Comparison of ENCODE assay signal across 14 cellular contexts in genomic region chr7:128859232-128860157, GRCh38. TPM values are rescaled to one million over a fixed set of nuclear protein-coding genes. Genes with fewer than 3 reads are reported as not detected.
DNase-seq lines count a peak whose midpoint lies in the region; ATAC-seq and TF ChIP-seq lines count a peak whose summit lies in the region.
"Had no signal": no experiment of that assay in that cellular context is flagged by ENCODE, and none has a peak within 500 bp of the region (broad histone marks: within the 10 kb centered on the region; RNA-seq: fewer than 3 reads in every experiment).

No MANE protein-coding gene starts in this region.

- peaks cover 1% of the 10 kb centered on the region for H3K79me1 ChIP-seq in mesendoderm (ENCODE audit: low read length)

- H2BK120ac ChIP-seq in mesendoderm (ENCODE audit: low read depth, low read length) = no peak overlapping the region

- H4K5ac ChIP-seq in mesendoderm (ENCODE audit: low read length) = no peak overlapping the region

- no peak overlapping the region for H4K8ac ChIP-seq in mesendoderm (ENCODE audit: low read depth, low read length)

- H3K18ac ChIP-seq in mesendoderm (ENCODE audit: low read length) = no peak overlapping the region

- TF ChIP-seq CTCF in OCI-LY3 (IDR thresholded peaks at IDR 0.05; ENCODE audit: low read depth, low read length) = no peak
- no peak for TF ChIP-seq CTCF in gastrocnemius medialis (IDR thresholded peaks at IDR 0.05 in 4 of 5, conservative IDR thresholded peaks at IDR 0.05 in 1 of 5)

- H2BK5ac ChIP-seq in mesendoderm (ENCODE audit: low read length) = no peak overlapping the region

- peak in 1 of 2 donors; percentile 23 for TF ChIP-seq POLR2A in gastrocnemius medialis (IDR thresholded peaks at IDR 0.05)

- H3K4me2 ChIP-seq in GM23248 (ENCODE audit: unreplicated experiment) = no peak overlapping the region
- peak overlapping the region; percentile 25 for H3K4me2 ChIP-seq in OCI-LY3 (ENCODE audit: low read length)
- no peak overlapping the region for H3K4me2 ChIP-seq in mesendoderm (ENCODE audit: low read length)

- H3K9me3 ChIP-seq in GM23248 (ENCODE audit: low read depth) (no peaks in the 10 kb centered on the region), OCI-LY3 (ENCODE audit: insufficient read depth, low read length) (no peaks in the 10 kb centered on the region), gastrocnemius medialis (no peaks in the 10 kb centered on the region)
- H3K9me3 ChIP-seq: mucosa of descending colon had no signal

- H3K56ac ChIP-seq in mesendoderm (ENCODE audit: low read length) = no peak overlapping the region

- peak; percentile 2 for ATAC-seq in Right ventricle myocardium superior (ENCODE audit: poor library complexity)
- peak in 1 of 2 donors; percentile 2 for ATAC-seq in gastrocnemius medialis
- ATAC-seq in GM19467 (IDR thresholded peaks at IDR 0.05; ENCODE audit: unreplicated experiment) = no peak
- ATAC-seq in HG02798 (IDR thresholded peaks at IDR 0.05; ENCODE audit: poor library complexity, unreplicated experiment) = no peak
- ATAC-seq: mucosa of descending colon had no signal

- H3K9ac ChIP-seq in GM23248 (no peak overlapping the region), OCI-LY3 (ENCODE audit: low read length) (no peak overlapping the region), mesendoderm (ENCODE audit: low read length) (no peak overlapping the region)

- H3F3A ChIP-seq in GM23248 (ENCODE audit: insufficient read depth) = peaks cover 40% of the 10 kb centered on the region

- no peaks in the 10 kb centered on the region for H3K9me2 ChIP-seq in GM23248 (ENCODE audit: insufficient read depth)

- no peak overlapping the region for H3K4ac ChIP-seq in mesendoderm (ENCODE audit: low read depth, low read length)

- intact Hi-C loops in Right ventricle myocardium superior (cut with DNase I) (no loop called here), gastrocnemius medialis (cut with DNase I; ENCODE audit: low total_unique reads) (no loop called here)

- no peaks in the 10 kb centered on the region for H4K20me1 ChIP-seq in GM23248 (ENCODE audit: insufficient read depth)
- H4K20me1 ChIP-seq in OCI-LY3 (ENCODE audit: insufficient read depth, low read length) = no peaks in the 10 kb centered on the region

- WGBS in GM23248 (ENCODE audit: low coverage in 1 of 2, low lambda C conversion rate in 2 of 2, missing lambda C conversion rate in 2 of 2), 2 experiments = 51 to 59% methylated on average over 10 to 12 of the region's 12 CpGs
- whole genome bisulfite sequencing in mesendoderm (ENCODE audit: extremely low coverage, insufficient coverage, low lambda C conversion rate) = no CpG with 5 or more reads among the region's 12 CpGs

- H2BK15ac ChIP-seq in mesendoderm (replicated peaks; ENCODE audit: low read depth) = no peak overlapping the region

- H3K23ac ChIP-seq in mesendoderm (ENCODE audit: low read length) = no peak overlapping the region

- H2AK5ac ChIP-seq in mesendoderm (ENCODE audit: low read length) = no peak overlapping the region

- H3K36me3 ChIP-seq in GM23248 (ENCODE audit: low read depth) = peaks cover 9% of the 10 kb centered on the region; the same call in 1 of the 2 replicates
- no peaks in the 10 kb centered on the region for H3K36me3 ChIP-seq in OCI-LY3 (replicated peaks; ENCODE audit: low read depth, low read length)
- peaks cover 4 to 28% of the 10 kb centered on the region in 2 donors for H3K36me3 ChIP-seq in gastrocnemius medialis
- H3K36me3 ChIP-seq in mesendoderm (ENCODE audit: control insufficient read depth, insufficient read depth, low read length) = peaks cover 10% of the 10 kb centered on the region

- DNase-seq in GM23248 (peak; percentile 22), Right ventricle myocardium superior (peak; percentile 71), gastrocnemius medialis (no peak), mesendoderm (no peak), DMS53 treated with DMSO at 0.1 percent for 48 hours (lab: John Stamatoyannopoulos, UW; ENCODE audit: unreplicated experiment) (no peak)
- DNase-seq: activated B cell treated with CpG ODN at 0.5 μM for 24 hours; activated naive CD8-positive, alpha-beta T cell treated with anti-CD3 and anti-CD28 coated beads for 36 hours; dorsolateral prefrontal cortex; HCEC 1CT; mucosa of descending colon; NCI-H2227 treated with DMSO at 0.1 percent for 48 hours had no signal

- no peaks in the 10 kb centered on the region for H3K27me3 ChIP-seq in GM23248 (replicated peaks; ENCODE audit: insufficient read depth)
- no peaks in the 10 kb centered on the region for H3K27me3 ChIP-seq in OCI-LY3 (ENCODE audit: low read depth, low read length)
- H3K27me3 ChIP-seq in gastrocnemius medialis = no peaks in the 10 kb centered on the region
- no peaks in the 10 kb centered on the region for H3K27me3 ChIP-seq in mesendoderm (ENCODE audit: insufficient read depth, low read length, poor library complexity)
- H3K27me3 ChIP-seq: dorsolateral prefrontal cortex had no signal

- H3K4me3 ChIP-seq in GM23248 (no peak overlapping the region), OCI-LY3 (ENCODE audit: low read length) (no peak overlapping the region), gastrocnemius medialis (no peak overlapping the region), mesendoderm (ENCODE audit: low read length) (no peak overlapping the region)
- H3K4me3 ChIP-seq: dorsolateral prefrontal cortex, mucosa of descending colon had no signal

- no peak overlapping the region for H2AFZ ChIP-seq in GM23248
- peak overlapping the region; percentile 61; the same call in 1 of the 2 replicates for H2AFZ ChIP-seq in OCI-LY3 (ENCODE audit: low read depth, low read length)

- H3K27ac ChIP-seq in GM23248 = peak overlapping the region; percentile 50
- H3K27ac ChIP-seq in OCI-LY3 (ENCODE audit: low read length) = no peak overlapping the region
- H3K27ac ChIP-seq in gastrocnemius medialis = peak overlapping the region; percentile 82 to 91 (median 84)
- H3K27ac ChIP-seq in mesendoderm (ENCODE audit: low read depth, low read length) = no peak overlapping the region

- in situ Hi-C loops in GM23248 (cut with MboI) = no loop called here
- in situ Hi-C loops in gastrocnemius medialis (cut with MboI; ENCODE audit: low sequenced_read_pairs in 4 of 4) = loop anchor here in 2 of 4 donors (10.0 to 25.0 kb wide), 2 partner anchors 115 to 397 kb away; partner anchors contain the start of gene HILPDA (in 1 of the 2)

- H3K4me1 ChIP-seq in GM23248 (ENCODE audit: insufficient read depth) (peaks cover 8% of the 10 kb centered on the region; the same call in 1 of the 2 replicates), OCI-LY3 (ENCODE audit: low read length) (peaks cover 29% of the 10 kb centered on the region), gastrocnemius medialis (peaks cover 31 to 51% of the 10 kb centered on the region in 2 donors), mesendoderm (ENCODE audit: control insufficient read depth, low read depth, low read length) (no peaks in the 10 kb centered on the region)

- H3K79me2 ChIP-seq in GM23248 (ENCODE audit: insufficient read depth) = peaks cover 18% of the 10 kb centered on the region
- peaks cover 18% of the 10 kb centered on the region for H3K79me2 ChIP-seq in OCI-LY3 (ENCODE audit: low read length)
- H3K79me2 ChIP-seq in mesendoderm (ENCODE audit: control insufficient read depth, insufficient read depth, low read length) = no peaks in the 10 kb centered on the region

RNA-seq across cellular contexts. Expression of gene ATP6V1F, which starts 3.2 kb away (rescaled TPM):
- total RNA-seq in GM23248 (2014; rRNA removed; shearing (Covaris generic)) = 96.5 and 124 TPM in 2 replicates
- 243 and 264 TPM in 2 replicates for polyA plus RNA-seq in GM23248 (2016; fragmentation: Nextera tagmentation; extraction: Ambion mirVana)
- total RNA-seq in Right ventricle myocardium superior = 119 TPM
- 10 to 100 TPM; 79.3 to 99.2 (median 82.3) TPM for total RNA-seq in gastrocnemius medialis
- 141 TPM for polyA plus RNA-seq in mesendoderm (2013, experiment 1 of 2)
- 142 TPM for polyA plus RNA-seq in mesendoderm (2013, experiment 2 of 2)

RNA-seq across cellular contexts. Expression of gene FLNC, which starts 29.3 kb away (rescaled TPM):
- total RNA-seq in GM23248 (2014; rRNA removed; shearing (Covaris generic)) = 304 and 353 TPM in 2 replicates
- polyA plus RNA-seq in GM23248 (2016; fragmentation: Nextera tagmentation; extraction: Ambion mirVana) = 74.0 and 75.1 TPM in 2 replicates
- total RNA-seq in Right ventricle myocardium superior (601 TPM), gastrocnemius medialis (1,000 to 10,000 TPM; 1,071 to 4,398 (median 2,381) TPM)
- polyA plus RNA-seq in mesendoderm (2013, experiment 1 of 2) = 18.1 TPM
- polyA plus RNA-seq in mesendoderm (2013, experiment 2 of 2) = 18.0 TPM
- total RNA-seq: activated B cell treated with CpG ODN at 0.5 μM for 24 hours had no signal

RNA-seq across cellular contexts. Expression of gene KCP, which starts 51.0 kb away (rescaled TPM):
- not detected in 2 replicates for total RNA-seq in GM23248 (2014; rRNA removed; shearing (Covaris generic))
- 0.10 TPM in 2 replicates for polyA plus RNA-seq in GM23248 (2016; fragmentation: Nextera tagmentation; extraction: Ambion mirVana)
- 0.11 TPM for total RNA-seq in Right ventricle myocardium superior
- total RNA-seq in gastrocnemius medialis = under 1 TPM in 1 of 4 donors, not detected in 3; 0.10 TPM
- polyA plus RNA-seq in mesendoderm (2013, experiment 1 of 2) = 0.74 TPM
- polyA plus RNA-seq in mesendoderm (2013, experiment 2 of 2) = 0.84 TPM

Comparison
In these comparisons a context has a peak if more than half of its experiments do, and no peak if none do; other contexts are left out.
1. DNase-seq: peak in GM23248 (single experiment) and Right ventricle myocardium superior (single experiment); none in gastrocnemius medialis (0 of 2), mesendoderm (single experiment) and DMS53 treated with DMSO at 0.1 percent for 48 hours (single experiment).
2. H3K27ac ChIP-seq: peak in GM23248 (single experiment) and gastrocnemius medialis (4 of 4); none in OCI-LY3 (single experiment) and mesendoderm (single experiment).